In the genomic region with DNA sequence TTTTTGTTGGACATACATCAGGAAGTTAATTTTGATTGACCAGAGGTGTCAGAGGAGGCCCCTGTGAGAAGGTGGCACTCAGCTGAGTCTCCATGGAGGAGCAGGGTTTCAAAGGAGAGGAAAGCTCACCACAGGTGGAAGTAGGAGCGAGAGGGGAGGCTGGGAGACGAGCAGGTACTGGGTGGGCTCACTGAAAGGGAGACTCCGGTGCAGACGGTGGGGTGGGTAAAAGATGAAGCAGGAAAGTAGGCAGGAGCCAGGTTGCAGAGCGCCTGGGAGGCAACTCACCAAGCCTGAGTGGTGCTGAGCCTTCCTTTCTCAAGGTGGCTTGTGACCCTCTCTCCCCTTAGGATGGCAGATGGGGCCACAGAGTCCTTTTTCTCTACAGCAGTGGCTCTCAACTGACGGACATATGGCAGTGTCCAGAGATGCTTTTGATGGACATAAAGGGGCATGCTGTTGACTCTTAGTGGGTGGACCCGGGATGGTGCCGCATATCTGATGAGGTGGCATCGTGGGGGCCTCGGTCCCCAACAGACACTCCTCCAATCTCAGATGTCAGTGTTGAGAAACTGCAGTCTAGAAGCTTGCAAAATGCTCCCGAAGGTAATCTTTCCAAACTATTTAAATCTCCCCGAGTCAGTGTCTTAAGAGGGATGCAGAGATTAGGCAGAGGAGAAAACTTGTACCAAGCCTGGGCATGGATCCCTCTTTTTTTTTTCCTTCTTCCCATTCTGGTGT, we compare ENCODE assay signal across 19 cellular contexts.
DNase-seq lines count a peak whose midpoint lies in the region; ATAC-seq and TF ChIP-seq lines count a peak whose summit lies in the region.
"Had no signal": no experiment of that assay in that cellular context is flagged by ENCODE, and none has a peak within 500 bp of the region (broad histone marks: within the 10 kb centered on the region; RNA-seq: fewer than 3 reads in every experiment).

No MANE protein-coding gene starts in this region.

- H3K4me3 ChIP-seq in right atrium auricular region (no peak overlapping the region), parathyroid adenoma (ENCODE audit: low read depth, low read length) (no peak overlapping the region)
- H3K4me3 ChIP-seq: HAP-1, Peyer's patch had no signal

- H3K4me1 ChIP-seq in right atrium auricular region (no peaks in the 10 kb centered on the region), parathyroid adenoma (peaks cover 27% of the 10 kb centered on the region)
- H3K4me1 ChIP-seq: HAP-1, Peyer's patch had no signal

- DNase-seq in right atrium auricular region (ENCODE audit: low spot score) (peak; percentile 11), left ventricle myocardium superior (no peak)
- DNase-seq in activated CD8-positive, alpha-beta memory T cell treated with anti-CD3 and anti-CD28 coated beads, Interleukin-2, amount 50 U/mL, for 48 hours = peak; percentile 25
- DNase-seq: ACHN; DND-41; MV-4-11; NCI-H1694 treated with DMSO at 0.1 percent for 48 hours; NCI-H510A; NCI-H748 treated with DMSO at 0.1 percent for 48 hours; NK-92 treated with Interleukin-12 subunit alpha and Interleukin-12 subunit beta, amount 100 ng/mL, for 24 hours; Peyer's patch had no signal

- intact Hi-C loops in left ventricle myocardium superior (cut with micrococcal nuclease) = no loop called here

- no peak overlapping the region for H3K4me2 ChIP-seq in parathyroid adenoma (ENCODE audit: low read length)
- H3K4me2 ChIP-seq: KMS-11 had no signal

- H3K27ac ChIP-seq in right atrium auricular region (no peak overlapping the region), parathyroid adenoma (peak overlapping the region; percentile 68)
- H3K27ac ChIP-seq: HL-60, KMS-11, Peyer's patch had no signal

- no peak overlapping the region for H3K9ac ChIP-seq in parathyroid adenoma
- H3K9ac ChIP-seq: KMS-11 had no signal

- H3K36me3 ChIP-seq in right atrium auricular region (peaks cover 35% of the 10 kb centered on the region), parathyroid adenoma (ENCODE audit: control insufficient read depth, insufficient read depth, low read length) (no peaks in the 10 kb centered on the region)

- no peaks in the 10 kb centered on the region for H3K79me2 ChIP-seq in parathyroid adenoma

- H3K9me3 ChIP-seq in right atrium auricular region (no peaks in the 10 kb centered on the region), parathyroid adenoma (ENCODE audit: control insufficient read depth, low read length) (no peaks in the 10 kb centered on the region)
- H3K9me3 ChIP-seq: HAP-1, Peyer's patch had no signal

- ATAC-seq in left ventricle myocardium superior (no peak), GM21447 (IDR thresholded peaks at IDR 0.05; ENCODE audit: unreplicated experiment) (no peak), GM21529 (IDR thresholded peaks at IDR 0.05; ENCODE audit: unreplicated experiment) (no peak), GM21717 (IDR thresholded peaks at IDR 0.05; ENCODE audit: unreplicated experiment) (no peak)
- ATAC-seq: Right ventricle myocardium inferior had no signal

- no peak for TF ChIP-seq CTCF in right atrium auricular region (IDR thresholded peaks at IDR 0.05)
- TF ChIP-seq CTCF in parathyroid adenoma (IDR thresholded peaks at IDR 0.05) = no peak

- H3K27me3 ChIP-seq in right atrium auricular region = no peaks in the 10 kb centered on the region
- H3K27me3 ChIP-seq in parathyroid adenoma (ENCODE audit: control insufficient read depth, insufficient read depth, low read length) = no peaks in the 10 kb centered on the region
- H3K27me3 ChIP-seq: Peyer's patch had no signal

- H2AFZ ChIP-seq in parathyroid adenoma = peak overlapping the region; percentile 57
